Comparison of ENCODE assay signal across 18 cellular contexts in genomic region chr6:53257533-53257932, GRCh38.
DNase-seq lines count a peak whose midpoint lies in the region; ATAC-seq and TF ChIP-seq lines count a peak whose summit lies in the region.
"Had no signal": no experiment of that assay in that cellular context is flagged by ENCODE, and none has a peak within 500 bp of the region (broad histone marks: within the 10 kb centered on the region; RNA-seq: fewer than 3 reads in every experiment).

No MANE protein-coding gene starts in this region.

- H3K18ac ChIP-seq in H9 (ENCODE audit: insufficient read length, low read depth, low read length), result no peak overlapping the region

- peaks cover 10% of the 10 kb centered on the region for H3K4me1 Mint-ChIP-seq in T-helper 17 cell
- peaks cover 11% of the 10 kb centered on the region for H3K4me1 Mint-ChIP-seq in nephron progenitor cell
- H3K4me1 Mint-ChIP-seq in stimulated activated naive B cell treated with anti-CD40 and anti-IgM and Interleukin-4, amounts not matched to agents 10 μg/mL and 1 μg/mL and 100 μg/mL, for 72 hours, result peaks cover 23 to 67% of the 10 kb centered on the region in 2 donors
- no peaks in the 10 kb centered on the region for H3K4me1 Mint-ChIP-seq in H9
- H3K4me1 Mint-ChIP-seq: GM23338 had no signal

- H3K27ac Mint-ChIP-seq in T-helper 17 cell (peak overlapping the region; percentile 54), nephron progenitor cell (peak overlapping the region; percentile 10), H9 (peak overlapping the region in 1 of 3 experiments; percentile 18; a peak in 1 of 7 replicates)
- peak overlapping the region; percentile 15 for H3K27ac Mint-ChIP-seq in stimulated activated naive B cell treated with anti-CD40 and anti-IgM and Interleukin-4, amounts not matched to agents 10 μg/mL and 1 μg/mL and 100 μg/mL, for 72 hours
- H3K27ac Mint-ChIP-seq: CD8-positive, alpha-beta T cell; GM23338; HFFc6 had no signal

- no peaks in the 10 kb centered on the region for H3K79me2 ChIP-seq in H9 (ENCODE audit: insufficient read depth, low read length)

- H3T11ph ChIP-seq in H9 (ENCODE audit: low read length), result no peak overlapping the region

- no peak overlapping the region for H3K56ac ChIP-seq in H9 (ENCODE audit: insufficient read length, low read depth, low read length)

- H2BK20ac ChIP-seq in H9 (ENCODE audit: low read depth, low read length, poor library complexity, severe bottlenecking), result no peak overlapping the region

- intact Hi-C loops in right cardiac atrium (cut with DNase I) (no loop called here), left ventricle myocardium inferior (cut with micrococcal nuclease) (no loop called here)

- DNase-seq in right cardiac atrium (no peak), left ventricle myocardium inferior (no peak), T-helper 17 cell (no peak), nephron progenitor cell (no peak), NCI-H1694 treated with DMSO at 0.1 percent for 48 hours (lab: John Stamatoyannopoulos, UW) (no peak), H9 (no peak)
- DNase-seq in stimulated activated naive B cell treated with anti-CD40 and anti-IgM and Interleukin-4, amounts not matched to agents 10 μg/mL and 1 μg/mL and 100 μg/mL, for 72 hours, result no peak
- no peak for DNase-seq in activated CD8-positive, alpha-beta memory T cell treated with anti-CD3 and anti-CD28 coated beads, Interleukin-2, amount 50 U/mL, for 4 hours
- DNase-seq: ACHN; C1 segment of cervical spinal cord; CD8-positive, alpha-beta T cell; COR-L47; DMS153; DND-41; GDM1; H7; HFFc6 had no signal

- ATAC-seq in right cardiac atrium, result peak; percentile 31 to 40
- no peak for ATAC-seq in T-helper 17 cell
- no peak for ATAC-seq in stimulated activated naive B cell treated with anti-CD40 and anti-IgM and Interleukin-4, amounts not matched to agents 10 μg/mL and 1 μg/mL and 100 μg/mL, for 72 hours (replicated peaks)
- ATAC-seq: CD8-positive, alpha-beta T cell had no signal

- H2AK5ac ChIP-seq in H9 (ENCODE audit: insufficient read length, low read length), result no peak overlapping the region

- H4K91ac ChIP-seq in H9 (ENCODE audit: insufficient read length, low read depth, low read length), result no peak overlapping the region

- no peak overlapping the region for H2AFZ ChIP-seq in H9 (ENCODE audit: low read length)
- H2AFZ ChIP-seq: GM23338 had no signal

- H3K27ac ChIP-seq in right cardiac atrium (ENCODE audit: low read length) (no peak overlapping the region), left ventricle myocardium inferior (replicated peaks) (no peak overlapping the region), H9 (ENCODE audit: insufficient read length, low read depth, low read length) (no peak overlapping the region)

- H3K23ac ChIP-seq in H9 (ENCODE audit: insufficient read length, low read depth, low read length), result no peak overlapping the region

- no peaks in the 10 kb centered on the region for H3K79me1 ChIP-seq in H9 (ENCODE audit: insufficient read depth, low read depth, low read length, poor library complexity, severe bottlenecking)

- no peak overlapping the region for H3K4me2 ChIP-seq in H9 (ENCODE audit: insufficient read depth, insufficient read length, low read length)
- H3K4me2 ChIP-seq: GM23338 had no signal

- no peak overlapping the region for H4K5ac ChIP-seq in H9 (ENCODE audit: insufficient read length, low read depth, low read length)

- H3K4me3 ChIP-seq in right cardiac atrium (ENCODE audit: low read length), result no peak overlapping the region
- H3K4me3 ChIP-seq in left ventricle myocardium inferior, result no peak overlapping the region
- H3K4me3 ChIP-seq: GM23338 had no signal

- H3K36me3 ChIP-seq in left ventricle myocardium inferior, result peaks cover 35% of the 10 kb centered on the region

- no peak overlapping the region for H2BK12ac ChIP-seq in H9 (ENCODE audit: insufficient read length, low read depth, low read length)

- H2BK5ac ChIP-seq in H9 (ENCODE audit: insufficient read length, low read length), result no peak overlapping the region

- H3K27me3 ChIP-seq in right cardiac atrium (ENCODE audit: control insufficient read depth, insufficient read depth) (no peaks in the 10 kb centered on the region), left ventricle myocardium inferior (ENCODE audit: low read depth) (no peaks in the 10 kb centered on the region), H9 (ENCODE audit: insufficient read depth, low read length) (no peaks in the 10 kb centered on the region)

- no peaks in the 10 kb centered on the region for H3K27me3 Mint-ChIP-seq in T-helper 17 cell
- no peaks in the 10 kb centered on the region for H3K27me3 Mint-ChIP-seq in nephron progenitor cell (ENCODE audit: low read depth, poor library complexity)
- no peaks in the 10 kb centered on the region for H3K27me3 Mint-ChIP-seq in stimulated activated naive B cell treated with anti-CD40 and anti-IgM and Interleukin-4, amounts not matched to agents 10 μg/mL and 1 μg/mL and 100 μg/mL, for 72 hours
- H3K27me3 Mint-ChIP-seq in H9 (ENCODE audit: low read depth), result no peaks in the 10 kb centered on the region

- no peak for TF ChIP-seq CTCF in left ventricle myocardium inferior (IDR thresholded peaks at IDR 0.05; ENCODE audit: borderline replicate concordance)
- TF ChIP-seq CTCF in nephron progenitor cell (IDR thresholded peaks at IDR 0.05), result no peak
- TF ChIP-seq CTCF in H9 (conservative IDR thresholded peaks at IDR 0.05), result no peak

- no peaks in the 10 kb centered on the region for H4K20me1 ChIP-seq in H9 (ENCODE audit: control insufficient read depth, insufficient read depth, insufficient read length)

- H3K14ac ChIP-seq in H9 (ENCODE audit: insufficient read depth, low read length), result no peak overlapping the region

- H4K8ac ChIP-seq in H9 (replicated peaks; ENCODE audit: insufficient read length, low read depth, low read length), result no peak overlapping the region

- H3K4ac ChIP-seq in H9 (ENCODE audit: low read depth, low read length), result no peak overlapping the region

- H3K36me3 Mint-ChIP-seq in T-helper 17 cell (ENCODE audit: low read depth) (peaks cover 9% of the 10 kb centered on the region), nephron progenitor cell (ENCODE audit: low read depth) (peaks cover 61% of the 10 kb centered on the region), H9 (ENCODE audit: insufficient read depth in 1 of 3, low read depth in 3 of 3) (peaks cover 22 to 32% (median 23%) of the 10 kb centered on the region in 3 experiments; a peak in 6 of 7 replicates)
- H3K36me3 Mint-ChIP-seq in stimulated activated naive B cell treated with anti-CD40 and anti-IgM and Interleukin-4, amounts not matched to agents 10 μg/mL and 1 μg/mL and 100 μg/mL, for 72 hours, result peaks cover 62 to 64% of the 10 kb centered on the region in 2 donors

- H3K23me2 ChIP-seq in H9 (ENCODE audit: insufficient read length, low read depth, low read length, poor library complexity, severe bottlenecking), result no peaks in the 10 kb centered on the region

- no peak overlapping the region for H2BK15ac ChIP-seq in H9 (ENCODE audit: low read depth, low read length)

- H3K9me3 Mint-ChIP-seq in nephron progenitor cell (no peaks in the 10 kb centered on the region), H9 (no peaks in the 10 kb centered on the region)
- peaks cover 0 to 7% of the 10 kb centered on the region in 2 donors for H3K9me3 Mint-ChIP-seq in stimulated activated naive B cell treated with anti-CD40 and anti-IgM and Interleukin-4, amounts not matched to agents 10 μg/mL and 1 μg/mL and 100 μg/mL, for 72 hours
- H3K9me3 Mint-ChIP-seq: CD8-positive, alpha-beta T cell; GM23338; HFFc6 had no signal

- H2BK120ac ChIP-seq in H9 (ENCODE audit: low read depth, low read length, poor library complexity, severe bottlenecking), result no peak overlapping the region

- 61% methylated on average over 2 of the region's 2 CpGs for WGBS in right cardiac atrium
- WGBS in H9 (ENCODE audit: extremely low coverage, insufficient read length, low lambda C conversion rate), result no CpG with 5 or more reads among the region's 2 CpGs

- H3K9me3 ChIP-seq in right cardiac atrium (ENCODE audit: control insufficient read depth, low read length) (no peaks in the 10 kb centered on the region), left ventricle myocardium inferior (replicated peaks) (no peaks in the 10 kb centered on the region), T-helper 17 cell (ENCODE audit: control insufficient read depth, low read length, poor library complexity, severe bottlenecking) (no peaks in the 10 kb centered on the region), H9 (ENCODE audit: control insufficient read depth, low read depth, low read length) (no peaks in the 10 kb centered on the region)

- H3K9ac ChIP-seq in H9 (ENCODE audit: extremely low read depth, insufficient read length, low read length), result no peak overlapping the region

- H3K4me1 ChIP-seq in right cardiac atrium (ENCODE audit: control insufficient read depth, insufficient read depth, low read length) (peaks cover 2% of the 10 kb centered on the region), left ventricle myocardium inferior (peaks cover 27% of the 10 kb centered on the region), H9 (ENCODE audit: insufficient read depth, low read length) (no peaks in the 10 kb centered on the region)

- H3K4me3 Mint-ChIP-seq in T-helper 17 cell (no peak overlapping the region), nephron progenitor cell (no peak overlapping the region), H9 (no peak overlapping the region)
- no peak overlapping the region for H3K4me3 Mint-ChIP-seq in stimulated activated naive B cell treated with anti-CD40 and anti-IgM and Interleukin-4, amounts not matched to agents 10 μg/mL and 1 μg/mL and 100 μg/mL, for 72 hours
- H3K4me3 Mint-ChIP-seq: CD8-positive, alpha-beta T cell; GM23338; HFFc6 had no signal

Comparison
In these comparisons a context has a peak if more than half of its experiments do, and no peak if none do; other contexts are left out.
1. ATAC-seq: peak in right cardiac atrium (2 of 2); none in T-helper 17 cell (single experiment) and stimulated activated naive B cell treated with anti-CD40 and anti-IgM and Interleukin-4, amounts not matched to agents 10 μg/mL and 1 μg/mL and 100 μg/mL, for 72 hours (0 of 2).